Comparison of ENCODE assay signal across 12 cellular contexts in genomic region chr7:130988443-130988842, GRCh38.
DNase-seq lines count a peak whose midpoint lies in the region; ATAC-seq and TF ChIP-seq lines count a peak whose summit lies in the region.
"Had no signal": no experiment of that assay in that cellular context is flagged by ENCODE, and none has a peak within 500 bp of the region (broad histone marks: within the 10 kb centered on the region; RNA-seq: fewer than 3 reads in every experiment).

No MANE protein-coding gene starts in this region.

- no peak overlapping the region for H4K5ac ChIP-seq in H9 (ENCODE audit: insufficient read length, low read depth, low read length)

- H3K23ac ChIP-seq in mesenchymal stem cell (ENCODE audit: low read length in 2 of 2) (no peak overlapping the region), H9 (ENCODE audit: insufficient read length, low read depth, low read length) (no peak overlapping the region)

- H3K36me3 Mint-ChIP-seq in activated naive CD8-positive, alpha-beta T cell treated with anti-CD3 and anti-CD28 coated beads, Interleukin-2, amount 10 ng/mL, durations not matched to agents 7 days and 5 days, result peaks cover 8% of the 10 kb centered on the region
- H3K36me3 Mint-ChIP-seq in H9 (ENCODE audit: insufficient read depth in 1 of 3, low read depth in 3 of 3), result no peaks in the 10 kb centered on the region

- no peak overlapping the region for H3K4me2 ChIP-seq in mesenchymal stem cell (ENCODE audit: low read length, poor library complexity, severe bottlenecking)
- no peak overlapping the region for H3K4me2 ChIP-seq in H9 (ENCODE audit: insufficient read depth, insufficient read length, low read length)

- no peak overlapping the region for H3K56ac ChIP-seq in H9 (ENCODE audit: insufficient read length, low read depth, low read length)

- H3K4me1 ChIP-seq in mesenchymal stem cell (ENCODE audit: control insufficient read depth, insufficient read depth, low read depth, low read length) (peaks cover 9% of the 10 kb centered on the region), H9 (ENCODE audit: insufficient read depth, low read length) (no peaks in the 10 kb centered on the region), HAP-1 (no peaks in the 10 kb centered on the region)
- H3K4me1 ChIP-seq: SJSA1 had no signal

- H4K8ac ChIP-seq in mesenchymal stem cell (ENCODE audit: low read length), result no peak overlapping the region
- no peak overlapping the region for H4K8ac ChIP-seq in H9 (replicated peaks; ENCODE audit: insufficient read length, low read depth, low read length)

- H3K79me2 ChIP-seq in H9 (ENCODE audit: insufficient read depth, low read length), result no peaks in the 10 kb centered on the region

- ATAC-seq in activated naive CD8-positive, alpha-beta T cell treated with anti-CD3 and anti-CD28 coated beads, Interleukin-2, amount 10 ng/mL, durations not matched to agents 7 days and 5 days (ENCODE audit: low read depth), result peak; percentile 40
- ATAC-seq in HG02885 (IDR thresholded peaks at IDR 0.05; ENCODE audit: poor library complexity, unreplicated experiment), result no peak

- no peaks in the 10 kb centered on the region for H3K27me3 ChIP-seq in mesenchymal stem cell (ENCODE audit: control insufficient read depth in 1 of 2, insufficient read depth in 1 of 2, low read length in 2 of 2)
- no peaks in the 10 kb centered on the region for H3K27me3 ChIP-seq in H9 (ENCODE audit: insufficient read depth, low read length)
- no peaks in the 10 kb centered on the region for H3K27me3 ChIP-seq in HAP-1 (ENCODE audit: low read depth)
- H3K27me3 ChIP-seq: SJSA1 had no signal

- peaks cover 30% of the 10 kb centered on the region for H3K79me1 ChIP-seq in mesenchymal stem cell (replicated peaks; ENCODE audit: low read length, poor library complexity, severe bottlenecking)
- H3K79me1 ChIP-seq in H9 (ENCODE audit: insufficient read depth, low read depth, low read length, poor library complexity, severe bottlenecking), result no peaks in the 10 kb centered on the region

- H3T11ph ChIP-seq in H9 (ENCODE audit: low read length), result no peak overlapping the region

- H3K9ac ChIP-seq in mesenchymal stem cell (ENCODE audit: low read length) (peak overlapping the region; percentile 67), H9 (ENCODE audit: extremely low read depth, insufficient read length, low read length) (no peak overlapping the region)

- no peak overlapping the region for H2BK5ac ChIP-seq in mesenchymal stem cell (ENCODE audit: low read depth, low read length, poor library complexity, severe bottlenecking)
- no peak overlapping the region for H2BK5ac ChIP-seq in H9 (ENCODE audit: insufficient read length, low read length)

- no peak overlapping the region for H3K4me3 Mint-ChIP-seq in activated naive CD8-positive, alpha-beta T cell treated with anti-CD3 and anti-CD28 coated beads, Interleukin-2, amount 10 ng/mL, durations not matched to agents 7 days and 5 days
- no peak overlapping the region for H3K4me3 Mint-ChIP-seq in H9
- H3K4me3 Mint-ChIP-seq: nephron had no signal

- in situ Hi-C loops in G401 (cut with HindIII; ENCODE audit: low sequenced_read_pairs) (no loop called here), HAP-1 (cut with MboI; ENCODE audit: low sequenced_read_pairs) (loop anchor here (5.0 kb wide), 1 partner anchor 54 kb away; no protein-coding TSS in a partner anchor)

- no peak overlapping the region for H2AFZ ChIP-seq in mesenchymal stem cell (ENCODE audit: low read depth, low read length)
- H2AFZ ChIP-seq in H9 (ENCODE audit: low read length), result no peak overlapping the region

- H3K18ac ChIP-seq in mesenchymal stem cell (ENCODE audit: low read depth in 1 of 2, low read length in 2 of 2) (no peak overlapping the region), H9 (ENCODE audit: insufficient read length, low read depth, low read length) (no peak overlapping the region)

- no peaks in the 10 kb centered on the region for H3K9me3 ChIP-seq in mesenchymal stem cell (ENCODE audit: control insufficient read depth, low read length)
- H3K9me3 ChIP-seq in H9 (ENCODE audit: control insufficient read depth, low read depth, low read length), result no peaks in the 10 kb centered on the region
- no peaks in the 10 kb centered on the region for H3K9me3 ChIP-seq in HAP-1
- H3K9me3 ChIP-seq: SJSA1 had no signal

- H3K27ac Mint-ChIP-seq in activated naive CD8-positive, alpha-beta T cell treated with anti-CD3 and anti-CD28 coated beads, Interleukin-2, amount 10 ng/mL, durations not matched to agents 7 days and 5 days, result no peak overlapping the region
- no peak overlapping the region for H3K27ac Mint-ChIP-seq in H9
- H3K27ac Mint-ChIP-seq: nephron had no signal

- peaks cover 11 to 84% of the 10 kb centered on the region in 2 experiments for H3K36me3 ChIP-seq in mesenchymal stem cell (ENCODE audit: control insufficient read depth in 1 of 2, insufficient read depth in 2 of 2, low read depth in 1 of 2, low read length in 2 of 2)
- no peaks in the 10 kb centered on the region for H3K36me3 ChIP-seq in HAP-1 (replicated peaks)
- H3K36me3 ChIP-seq: SJSA1 had no signal

- no peaks in the 10 kb centered on the region for H3K23me2 ChIP-seq in H9 (ENCODE audit: insufficient read length, low read depth, low read length, poor library complexity, severe bottlenecking)

- H3K4me3 ChIP-seq in mesenchymal stem cell (ENCODE audit: insufficient read depth in 1 of 2, low read depth in 1 of 2, low read length in 2 of 2) (no peak overlapping the region), HAP-1 (no peak overlapping the region)
- H3K4me3 ChIP-seq: SJSA1 had no signal

- H2AK5ac ChIP-seq in mesenchymal stem cell (ENCODE audit: low read length, severe bottlenecking), result no peak overlapping the region
- no peak overlapping the region for H2AK5ac ChIP-seq in H9 (ENCODE audit: insufficient read length, low read length)

- WGBS in mesenchymal stem cell, result 54% methylated on average over 5 of the region's 5 CpGs
- no CpG with 5 or more reads among the region's 5 CpGs for whole genome bisulfite sequencing in H9 (ENCODE audit: extremely low coverage, insufficient read length, low lambda C conversion rate)

- H2BK12ac ChIP-seq in mesenchymal stem cell (ENCODE audit: low read length in 2 of 2), result no peak overlapping the region
- H2BK12ac ChIP-seq in H9 (ENCODE audit: insufficient read length, low read depth, low read length), result no peak overlapping the region

- no peak overlapping the region for H2BK120ac ChIP-seq in mesenchymal stem cell (ENCODE audit: low read depth, low read length)
- no peak overlapping the region for H2BK120ac ChIP-seq in H9 (ENCODE audit: low read depth, low read length, poor library complexity, severe bottlenecking)

- no peaks in the 10 kb centered on the region for H3K27me3 Mint-ChIP-seq in activated naive CD8-positive, alpha-beta T cell treated with anti-CD3 and anti-CD28 coated beads, Interleukin-2, amount 10 ng/mL, durations not matched to agents 7 days and 5 days
- no peaks in the 10 kb centered on the region for H3K27me3 Mint-ChIP-seq in H9 (ENCODE audit: low read depth)

- no peak overlapping the region for H3K14ac ChIP-seq in mesenchymal stem cell (ENCODE audit: low read length in 2 of 2)
- H3K14ac ChIP-seq in H9 (ENCODE audit: insufficient read depth, low read length), result no peak overlapping the region

- no peaks in the 10 kb centered on the region for H4K20me1 ChIP-seq in H9 (ENCODE audit: control insufficient read depth, insufficient read depth, insufficient read length)

- H3K4ac ChIP-seq in mesenchymal stem cell (ENCODE audit: low read depth in 1 of 2, low read length in 2 of 2) (no peak overlapping the region), H9 (ENCODE audit: low read depth, low read length) (no peak overlapping the region)

- H3K27ac ChIP-seq in mesenchymal stem cell (ENCODE audit: low read length, poor library complexity, severe bottlenecking), result no peak overlapping the region
- no peak overlapping the region for H3K27ac ChIP-seq in H9 (ENCODE audit: insufficient read length, low read depth, low read length)
- H3K27ac ChIP-seq: SJSA1 had no signal

- H3K4me1 Mint-ChIP-seq in activated naive CD8-positive, alpha-beta T cell treated with anti-CD3 and anti-CD28 coated beads, Interleukin-2, amount 10 ng/mL, durations not matched to agents 7 days and 5 days, result peaks cover 48% of the 10 kb centered on the region
- peaks cover 2 to 7% of the 10 kb centered on the region in 2 experiments; a peak in 2 of 4 replicates for H3K4me1 Mint-ChIP-seq in H9
- H3K4me1 Mint-ChIP-seq: nephron had no signal

- POLR2A ChIA-PET in activated naive CD8-positive, alpha-beta T cell treated with anti-CD3 and anti-CD28 coated beads, Interleukin-2, amount 10 ng/mL, durations not matched to agents 7 days and 5 days (lab: Charles Lee), result interaction anchor here (0.5 to 2.1 kb wide), 3 partner anchors 19 to 231 kb away, joined by 3 to 9 read pairs (median 4); no protein-coding TSS in a partner anchor

- no peaks in the 10 kb centered on the region for H3K9me3 Mint-ChIP-seq in activated naive CD8-positive, alpha-beta T cell treated with anti-CD3 and anti-CD28 coated beads, Interleukin-2, amount 10 ng/mL, durations not matched to agents 7 days and 5 days
- H3K9me3 Mint-ChIP-seq in H9, result no peaks in the 10 kb centered on the region
- H3K9me3 Mint-ChIP-seq: nephron had no signal

- no peak for TF ChIP-seq CTCF in H9 (conservative IDR thresholded peaks at IDR 0.05)

- H4K91ac ChIP-seq in mesenchymal stem cell (ENCODE audit: low read length) (no peak overlapping the region), H9 (ENCODE audit: insufficient read length, low read depth, low read length) (no peak overlapping the region)

- H2BK20ac ChIP-seq in H9 (ENCODE audit: low read depth, low read length, poor library complexity, severe bottlenecking), result no peak overlapping the region

- DNase-seq in AG08396 (ENCODE audit: low spot score), result peak; percentile 31
- DNase-seq in G401 (ENCODE audit: low spot score), result peak; percentile 65
- no peak for DNase-seq in activated naive CD8-positive, alpha-beta T cell treated with anti-CD3 and anti-CD28 coated beads, Interleukin-2, amount 10 ng/mL, durations not matched to agents 7 days and 5 days
- DNase-seq in mesenchymal stem cell, result peak; percentile 57
- no peak for DNase-seq in SW 1271 (lab: John Stamatoyannopoulos, UW)
- DNase-seq in H9, result no peak
- DNase-seq in HAP-1 (ENCODE audit: low spot score in 2 of 2), result no peak
- DNase-seq: amygdala, foreskin melanocyte had no signal

- H2BK15ac ChIP-seq in mesenchymal stem cell (ENCODE audit: low read depth, poor library complexity, severe bottlenecking) (no peak overlapping the region), H9 (ENCODE audit: low read depth, low read length) (no peak overlapping the region)

Comparison
In these comparisons a context has a peak if more than half of its experiments do, and no peak if none do; other contexts are left out.
1. DNase-seq: peak in AG08396 (single experiment), G401 (single experiment) and mesenchymal stem cell (single experiment); none in activated naive CD8-positive, alpha-beta T cell treated with anti-CD3 and anti-CD28 coated beads, Interleukin-2, amount 10 ng/mL, durations not matched to agents 7 days and 5 days (single experiment), SW 1271 (0 of 2), H9 (single experiment) and HAP-1 (0 of 2).